9 cellular contexts compared by ENCODE assay signal in the genomic region with DNA sequence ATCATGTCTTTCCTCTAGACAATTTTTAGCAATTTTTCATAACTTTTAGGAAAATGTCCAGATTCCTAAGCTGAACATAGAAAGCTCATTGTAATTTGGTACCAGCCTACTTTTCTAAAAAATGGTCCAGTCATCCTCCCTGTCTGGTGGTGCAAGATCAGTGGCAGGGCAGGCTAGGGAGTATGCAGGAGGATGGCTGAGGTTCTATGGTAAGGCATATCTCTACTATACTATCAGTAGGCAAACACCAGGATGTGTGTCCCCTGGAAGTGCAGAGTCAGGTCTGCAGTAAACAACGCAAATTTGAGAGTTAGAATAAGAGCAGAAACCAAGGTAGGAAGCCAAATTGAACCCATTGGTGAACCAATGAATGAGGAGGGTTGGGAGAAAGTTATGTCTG.
"Had no signal": no experiment of that assay in that cellular context is flagged by ENCODE, and none has a peak within 500 bp of the region (broad histone marks: within the 10 kb centered on the region; RNA-seq: fewer than 3 reads in every experiment).

No MANE protein-coding gene starts in this region.

- H2AFZ ChIP-seq: GM23248 had no signal

- DNase-seq: GM23248, GOT3, H7, HFFc6, KG1 had no signal

- FAIRE-seq: HepG2 had no signal

- ATAC-seq: HCT116, HepG2 had no signal

- H3K4me3 ChIP-seq: GM23248, HAP-1 had no signal

- H3K9ac ChIP-seq: GM23248 had no signal

- H3K36me3 ChIP-seq: HAP-1 had no signal

- H3K9me3 ChIP-seq: HAP-1 had no signal

- H3K27ac ChIP-seq: GM23248, HL-60 had no signal
